Comparison of ENCODE assay signal across 12 cellular contexts in genomic region chr7:98249106-98249505, GRCh38. TPM values are rescaled to one million over a fixed set of nuclear protein-coding genes. Genes with fewer than 3 reads are reported as not detected.
A peak's percentile ranks its signal among the peaks of the same experiment; 100 is the strongest.
DNase-seq lines count a peak whose midpoint lies in the region; ATAC-seq and TF ChIP-seq lines count a peak whose summit lies in the region.
"Had no signal": no experiment of that assay in that cellular context is flagged by ENCODE, and none has a peak within 500 bp of the region (broad histone marks: within the 10 kb centered on the region; RNA-seq: fewer than 3 reads in every experiment).

No MANE protein-coding gene starts in this region.

- TF ChIP-seq CTCF in activated B cell treated with CpG ODN at 0.5 μM for 24 hours (IDR thresholded peaks at IDR 0.05) (no peak), liver (IDR thresholded peaks at IDR 0.05; ENCODE audit: low read depth, low read length, missing input control) (no peak)

- no peaks in the 10 kb centered on the region for H3K9me3 ChIP-seq in liver (ENCODE audit: control insufficient read depth in 4 of 4, low read length in 3 of 4)
- H3K9me3 ChIP-seq: thoracic aorta had no signal

- WGBS in liver, result 86% methylated on average over 6 of the region's 6 CpGs

- peaks cover 10 to 23% (median 16%) of the 10 kb centered on the region in 4 donors for H3K4me1 ChIP-seq in liver (ENCODE audit: control insufficient read depth in 4 of 4, insufficient read depth in 4 of 4, low read length in 3 of 4)

- H3K9ac ChIP-seq in liver (ENCODE audit: low read depth in 1 of 2, low read length in 2 of 2), result no peak overlapping the region

- no peak overlapping the region for H3K4me3 ChIP-seq in liver (ENCODE audit: low read depth in 1 of 3, low read length in 3 of 3)
- H3K4me3 ChIP-seq: thoracic aorta had no signal

- no peak for ATAC-seq in activated B cell treated with CpG ODN at 0.5 μM for 24 hours (ENCODE audit: low read depth)
- no peak for ATAC-seq in HG02678 (IDR thresholded peaks at IDR 0.05; ENCODE audit: unreplicated experiment)
- ATAC-seq in GM21381 (IDR thresholded peaks at IDR 0.05; ENCODE audit: unreplicated experiment), result no peak

- no peaks in the 10 kb centered on the region for H3K27me3 Mint-ChIP-seq in activated B cell treated with CpG ODN at 0.5 μM for 24 hours

- H3K36me3 Mint-ChIP-seq in activated B cell treated with CpG ODN at 0.5 μM for 24 hours (ENCODE audit: low read depth), result peaks cover 18% of the 10 kb centered on the region

- DNase-seq in A172 (ENCODE audit: low spot score) (peak; percentile 23), ELR (ENCODE audit: low read depth) (peak; percentile 5), activated B cell treated with CpG ODN at 0.5 μM for 24 hours (no peak), cortex of kidney (lab: John Stamatoyannopoulos, UW) (no peak), NCI-H1417 treated with DMSO at 0.1 percent for 48 hours (lab: John Stamatoyannopoulos, UW) (no peak)
- DNase-seq: caudate nucleus; NCI-H1105; stimulated activated CD4-positive, alpha-beta T cell treated with anti-CD3 and anti-CD28 coated beads, Interleukin-2, amount 100 ng/mL, for 48 hours had no signal

- H3K27ac Mint-ChIP-seq in activated B cell treated with CpG ODN at 0.5 μM for 24 hours, result peak overlapping the region; percentile 22

- POLR2A ChIA-PET in activated B cell treated with CpG ODN at 0.5 μM for 24 hours (lab: Charles Lee), result interaction anchor here (0.6 kb wide), 1 partner anchor 24 kb away, joined by 10 read pairs; no protein-coding TSS in a partner anchor

- H3K27ac ChIP-seq in liver (ENCODE audit: low read depth in 1 of 2, low read length in 2 of 2), result peak overlapping the region in 1 of 2 donors; percentile 24
- H3K27ac ChIP-seq: thoracic aorta had no signal

- H3K36me3 ChIP-seq in liver (ENCODE audit: control insufficient read depth in 4 of 4, insufficient read depth in 3 of 4, low read depth in 1 of 4, low read length in 3 of 4), result no peaks in the 10 kb centered on the region
- H3K36me3 ChIP-seq: thoracic aorta had no signal

- peaks cover 39% of the 10 kb centered on the region for H3K4me1 Mint-ChIP-seq in activated B cell treated with CpG ODN at 0.5 μM for 24 hours

- H3K4me3 Mint-ChIP-seq in activated B cell treated with CpG ODN at 0.5 μM for 24 hours, result no peak overlapping the region

- no peak for TF ChIP-seq RAD21 in liver (IDR thresholded peaks at IDR 0.05)

- no peaks in the 10 kb centered on the region for H3K9me3 Mint-ChIP-seq in activated B cell treated with CpG ODN at 0.5 μM for 24 hours

- H3K27me3 ChIP-seq in liver (ENCODE audit: control insufficient read depth in 4 of 4, insufficient read depth in 4 of 4, low read length in 3 of 4), result no peaks in the 10 kb centered on the region

- intact Hi-C loops in activated B cell treated with CpG ODN at 0.5 μM for 24 hours (cut with micrococcal nuclease), result no loop called here

- CTCF ChIA-PET in activated B cell treated with CpG ODN at 0.5 μM for 24 hours (lab: Charles Lee), result no interaction called here

TF ChIP-seq in liver, 16 proteins besides CTCF, POLR2A, EP300 and RAD21:
- TF ChIP-seq FOXA1 (IDR thresholded peaks at IDR 0.05) (no peak), YY1 (IDR thresholded peaks at IDR 0.05) (no peak), TAF1 (conservative IDR thresholded peaks at IDR 0.05) (no peak), HNF4A (conservative IDR thresholded peaks at IDR 0.05) (no peak), EGR1 (IDR thresholded peaks at IDR 0.05; ENCODE audit: low read depth in 2 of 2) (peak in 1 of 2 donors; percentile 17), GABPA (IDR thresholded peaks at IDR 0.05 in 1 of 2, conservative IDR thresholded peaks at IDR 0.05 in 1 of 2) (peak; percentile 19 to 55), SP1 (IDR thresholded peaks at IDR 0.05) (no peak), JUND (IDR thresholded peaks at IDR 0.05) (no peak), HNF4G (IDR thresholded peaks at IDR 0.05) (no peak), NR2F2 (IDR thresholded peaks at IDR 0.05) (no peak)
- TF ChIP-seq, protein P1, sequence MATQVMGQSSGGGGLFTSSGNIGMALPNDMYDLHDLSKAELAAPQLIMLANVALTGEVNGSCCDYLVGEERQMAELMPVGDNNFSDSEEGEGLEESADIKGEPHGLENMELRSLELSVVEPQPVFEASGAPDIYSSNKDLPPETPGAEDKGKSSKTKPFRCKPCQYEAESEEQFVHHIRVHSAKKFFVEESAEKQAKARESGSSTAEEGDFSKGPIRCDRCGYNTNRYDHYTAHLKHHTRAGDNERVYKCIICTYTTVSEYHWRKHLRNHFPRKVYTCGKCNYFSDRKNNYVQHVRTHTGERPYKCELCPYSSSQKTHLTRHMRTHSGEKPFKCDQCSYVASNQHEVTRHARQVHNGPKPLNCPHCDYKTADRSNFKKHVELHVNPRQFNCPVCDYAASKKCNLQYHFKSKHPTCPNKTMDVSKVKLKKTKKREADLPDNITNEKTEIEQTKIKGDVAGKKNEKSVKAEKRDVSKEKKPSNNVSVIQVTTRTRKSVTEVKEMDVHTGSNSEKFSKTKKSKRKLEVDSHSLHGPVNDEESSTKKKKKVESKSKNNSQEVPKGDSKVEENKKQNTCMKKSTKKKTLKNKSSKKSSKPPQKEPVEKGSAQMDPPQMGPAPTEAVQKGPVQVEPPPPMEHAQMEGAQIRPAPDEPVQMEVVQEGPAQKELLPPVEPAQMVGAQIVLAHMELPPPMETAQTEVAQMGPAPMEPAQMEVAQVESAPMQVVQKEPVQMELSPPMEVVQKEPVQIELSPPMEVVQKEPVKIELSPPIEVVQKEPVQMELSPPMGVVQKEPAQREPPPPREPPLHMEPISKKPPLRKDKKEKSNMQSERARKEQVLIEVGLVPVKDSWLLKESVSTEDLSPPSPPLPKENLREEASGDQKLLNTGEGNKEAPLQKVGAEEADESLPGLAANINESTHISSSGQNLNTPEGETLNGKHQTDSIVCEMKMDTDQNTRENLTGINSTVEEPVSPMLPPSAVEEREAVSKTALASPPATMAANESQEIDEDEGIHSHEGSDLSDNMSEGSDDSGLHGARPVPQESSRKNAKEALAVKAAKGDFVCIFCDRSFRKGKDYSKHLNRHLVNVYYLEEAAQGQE (IDR thresholded peaks at IDR 0.05), result no peak
- TF ChIP-seq, protein P2, sequence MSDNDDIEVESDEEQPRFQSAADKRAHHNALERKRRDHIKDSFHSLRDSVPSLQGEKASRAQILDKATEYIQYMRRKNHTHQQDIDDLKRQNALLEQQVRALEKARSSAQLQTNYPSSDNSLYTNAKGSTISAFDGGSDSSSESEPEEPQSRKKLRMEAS (IDR thresholded peaks at IDR 0.05), result no peak

RNA-seq across cellular contexts. Expression of gene TECPR1, which starts 2.9 kb away (rescaled TPM):
- 16.7 and 17.4 TPM in 2 replicates for total RNA-seq in A172 (2014; rRNA removed; shearing (Covaris generic))
- total RNA-seq in activated B cell treated with CpG ODN at 0.5 μM for 24 hours (24.6 and 34.5 TPM in 2 replicates), liver (10 to 100 TPM; 10.9 to 16.3 TPM)
- 1 to 10 TPM; 3.3 to 4.8 TPM for polyA plus RNA-seq in liver

RNA-seq across cellular contexts. Expression of gene BRI3, which starts 32.4 kb away (rescaled TPM):
- total RNA-seq in A172 (2014; rRNA removed; shearing (Covaris generic)), result 107 and 132 TPM in 2 replicates
- 53.7 and 55.9 TPM in 2 replicates for total RNA-seq in activated B cell treated with CpG ODN at 0.5 μM for 24 hours
- 10 to 100 TPM; 14.0 to 30.1 TPM for total RNA-seq in liver
- polyA plus RNA-seq in liver, result 10 to 100 TPM; 69.3 to 80.4 TPM

RNA-seq across cellular contexts. Expression of gene BHLHA15, which starts 37.9 kb away (rescaled TPM):
- not detected in 2 replicates for total RNA-seq in A172 (2014; rRNA removed; shearing (Covaris generic))
- total RNA-seq in activated B cell treated with CpG ODN at 0.5 μM for 24 hours, result 0.35 TPM in 1 of 2 replicates, not detected in the other
- total RNA-seq in liver, result 10 to 100 TPM in 1 of 2 donors, 1 to 10 TPM in 1; 1.8 to 28.9 TPM
- 10 to 100 TPM in 1 of 2 donors, 1 to 10 TPM in 1; 1.0 to 13.4 TPM for polyA plus RNA-seq in liver
- total RNA-seq: thoracic aorta had no signal

Comparison
In these comparisons a context has a peak if more than half of its experiments do, and no peak if none do; other contexts are left out.
1. DNase-seq: peak in A172 (single experiment) and ELR (single experiment); none in activated B cell treated with CpG ODN at 0.5 μM for 24 hours (single experiment), cortex of kidney (single experiment) and NCI-H1417 treated with DMSO at 0.1 percent for 48 hours (single experiment).